23 cellular contexts compared by ENCODE assay signal in the genomic region with DNA sequence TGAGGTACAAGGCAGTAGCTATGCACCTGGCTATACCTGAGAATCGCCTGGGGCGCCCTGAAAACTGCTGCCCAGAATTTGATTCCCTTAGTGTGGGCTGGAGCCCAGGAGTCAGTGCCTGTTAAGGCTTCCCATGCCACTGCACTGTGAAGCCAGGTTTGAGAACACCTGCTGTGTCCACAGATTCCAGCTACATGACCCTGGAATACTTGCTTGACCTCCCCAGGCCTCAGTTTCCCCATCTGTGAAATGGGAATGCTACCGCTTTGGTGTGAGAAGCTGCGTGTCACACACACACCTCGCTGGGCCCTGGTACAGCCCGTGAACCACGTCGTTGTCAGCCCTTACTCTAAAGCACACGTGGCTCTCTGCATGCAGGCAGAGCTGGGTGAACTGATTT.
"Had no signal": no experiment of that assay in that cellular context is flagged by ENCODE, and none has a peak within 500 bp of the region (broad histone marks: within the 10 kb centered on the region; RNA-seq: fewer than 3 reads in every experiment).

No MANE protein-coding gene starts in this region.

- H3K9me3 Mint-ChIP-seq: activated CD8-positive, alpha-beta T cell treated with anti-CD3 and anti-CD28 coated beads for 36 hours; activated naive CD8-positive, alpha-beta T cell treated with anti-CD3 and anti-CD28 coated beads, Interleukin-2, amount 50 U/mL, for 24 hours; activated T-cell treated with anti-CD3 and anti-CD28 coated beads, Interleukin-2, amount 50 U/mL, for 72 hours; brain had no signal

- H3K27ac ChIP-seq: KMS-11, SK-N-MC had no signal

- FAIRE-seq: astrocyte had no signal

- H3K27ac Mint-ChIP-seq: activated CD8-positive, alpha-beta T cell treated with anti-CD3 and anti-CD28 coated beads for 36 hours; activated naive CD4-positive, alpha-beta T cell treated with anti-CD3 and anti-CD28 coated beads, Interleukin-2, amount 50 U/mL, for 72 hours; activated naive CD8-positive, alpha-beta T cell treated with anti-CD3 and anti-CD28 coated beads, Interleukin-2, amount 50 U/mL, for 24 hours; activated T-cell treated with anti-CD3 and anti-CD28 coated beads, Interleukin-2, amount 50 U/mL, for 72 hours; IgD-negative memory B cell had no signal

- H3K36me3 Mint-ChIP-seq: activated naive CD4-positive, alpha-beta T cell treated with anti-CD3 and anti-CD28 coated beads, Interleukin-2, amount 50 U/mL, for 72 hours; brain; IgD-negative memory B cell had no signal

- H3K4me1 Mint-ChIP-seq: activated naive CD8-positive, alpha-beta T cell treated with anti-CD3 and anti-CD28 coated beads, Interleukin-2, amount 50 U/mL, for 24 hours had no signal

- H3K27me3 ChIP-seq: cardiac muscle cell had no signal

- H3K4me3 Mint-ChIP-seq: activated CD8-positive, alpha-beta T cell treated with anti-CD3 and anti-CD28 coated beads for 36 hours; activated naive CD8-positive, alpha-beta T cell treated with anti-CD3 and anti-CD28 coated beads, Interleukin-2, amount 50 U/mL, for 24 hours; activated T-cell treated with anti-CD3 and anti-CD28 coated beads, Interleukin-2, amount 50 U/mL, for 72 hours; brain; IgD-negative memory B cell had no signal

- H3K36me3 ChIP-seq: cardiac muscle cell had no signal

- H3K27me3 Mint-ChIP-seq: activated CD8-positive, alpha-beta T cell treated with anti-CD3 and anti-CD28 coated beads for 36 hours had no signal

- H3K4me3 ChIP-seq: cardiac muscle cell, SK-N-MC had no signal

- DNase-seq: activated CD4-positive, alpha-beta T cell treated with anti-CD3 and anti-CD28 coated beads for 4 hours; activated CD8-positive, alpha-beta memory T cell treated with anti-CD3 and anti-CD28 coated beads, Interleukin-2, amount 50 U/mL, for 4 hours; activated CD8-positive, alpha-beta T cell treated with anti-CD3 and anti-CD28 coated beads for 36 hours; activated naive CD4-positive, alpha-beta T cell treated with Interleukin-2 at 50 U/mL for 16 hours; activated naive CD8-positive, alpha-beta T cell treated with anti-CD3 and anti-CD28 coated beads, Interleukin-2, amount 50 U/mL, for 24 hours; activated T-cell treated with anti-CD3 and anti-CD28 coated beads, Interleukin-2, amount 50 U/mL, for 72 hours; amygdala; NCI-H1092 treated with DMSO at 0.1 percent for 48 hours; NCI-H1436; NCI-H1694 treated with DMSO at 0.1 percent for 48 hours; NCI-H2029 treated with DMSO at 0.1 percent for 48 hours; NCI-H345; NCI-H510A; NCI-H526 treated with DMSO at 0.1 percent for 48 hours; NCI-H82; T-helper 1 cell had no signal
